Comparison of ENCODE assay signal across 1 cellular context in the genomic region with DNA sequence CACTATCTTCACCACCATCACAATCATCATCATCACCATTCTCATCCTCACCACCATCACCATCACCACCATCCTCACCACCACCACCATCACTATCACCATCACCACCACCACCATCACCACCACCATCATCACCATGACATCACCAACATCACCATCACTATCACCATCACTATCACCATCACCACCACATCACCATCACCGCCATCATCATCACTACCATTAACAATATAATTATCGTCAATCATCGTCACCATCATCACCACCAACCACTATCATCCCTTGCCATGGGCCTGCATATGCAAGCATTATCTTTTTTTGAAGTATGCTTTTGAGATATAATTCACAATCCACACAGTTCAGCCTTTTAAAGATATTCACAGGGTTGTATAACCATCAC.
TF ChIP-seq lines count a peak whose summit lies in the region.

No MANE protein-coding gene starts in this region.

TF ChIP-seq in H1, 55 proteins besides CTCF, POLR2A, EP300 and RAD21:
- TF ChIP-seq SRF (IDR thresholded peaks at IDR 0.05; ENCODE audit: low read depth, low read length) (no peak), SP4 (IDR thresholded peaks at IDR 0.05; ENCODE audit: low read length) (no peak), RNF2 (IDR thresholded peaks at IDR 0.05; ENCODE audit: borderline replicate concordance, low read depth, low read length, missing control alignments, poor library complexity, severe bottlenecking) (no peak), BCL11A (IDR thresholded peaks at IDR 0.05; ENCODE audit: low read depth in 2 of 2, low read length in 2 of 2) (no peak), POU5F1 (IDR thresholded peaks at IDR 0.05; ENCODE audit: low read depth, low read length) (no peak), YY1 (IDR thresholded peaks at IDR 0.05; ENCODE audit: low read depth, low read length) (no peak), TAF1 (IDR thresholded peaks at IDR 0.05; ENCODE audit: low read depth, low read length) (no peak), RXRA (IDR thresholded peaks at IDR 0.05; ENCODE audit: insufficient read depth, low read depth, low read length) (no peak), BRCA1 (IDR thresholded peaks at IDR 0.05; ENCODE audit: low read depth, low read length) (no peak), MAFK (IDR thresholded peaks at IDR 0.05; ENCODE audit: low read depth, low read length) (no peak), CBX8 (IDR thresholded peaks at IDR 0.05; ENCODE audit: borderline replicate concordance, low read depth, low read length) (no peak), CHD1 (IDR thresholded peaks at IDR 0.05; ENCODE audit: low read depth, low read length) (no peak), FOSL1 (IDR thresholded peaks at IDR 0.05; ENCODE audit: insufficient read depth, low read depth, low read length) (no peak), CBX5 (IDR thresholded peaks at IDR 0.05; ENCODE audit: low read depth, low read length) (no peak), USF2 (IDR thresholded peaks at IDR 0.05; ENCODE audit: low read length) (no peak), RBBP5 (IDR thresholded peaks at IDR 0.05; ENCODE audit: borderline replicate concordance, low read depth, low read length) (no peak)
- TF ChIP-seq, protein P1, sequence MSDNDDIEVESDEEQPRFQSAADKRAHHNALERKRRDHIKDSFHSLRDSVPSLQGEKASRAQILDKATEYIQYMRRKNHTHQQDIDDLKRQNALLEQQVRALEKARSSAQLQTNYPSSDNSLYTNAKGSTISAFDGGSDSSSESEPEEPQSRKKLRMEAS (IDR thresholded peaks at IDR 0.05) = no peak
